ENCODE assay signal across 15 cellular contexts in genomic region chr10:116038259-116038658, GRCh38.
DNase-seq lines count a peak whose midpoint lies in the region; ATAC-seq, FAIRE-seq and TF ChIP-seq lines count a peak whose summit lies in the region.
"Had no signal": no experiment of that assay in that cellular context is flagged by ENCODE, and none has a peak within 500 bp of the region (broad histone marks: within the 10 kb centered on the region; RNA-seq: fewer than 3 reads in every experiment).

No MANE protein-coding gene starts in this region.

- no peaks in the 10 kb centered on the region for H3K36me3 ChIP-seq in mesenchymal stem cell (ENCODE audit: control insufficient read depth in 1 of 2, insufficient read depth in 2 of 2, low read depth in 1 of 2, low read length in 2 of 2)

- H4K8ac ChIP-seq in mesenchymal stem cell (ENCODE audit: low read length), result no peak overlapping the region

- no peak overlapping the region for H3K4me3 ChIP-seq in A549
- no peak overlapping the region for H3K4me3 ChIP-seq in mesenchymal stem cell (ENCODE audit: insufficient read depth in 1 of 2, low read depth in 1 of 2, low read length in 2 of 2)
- H3K4me3 ChIP-seq: testis had no signal

- no peak overlapping the region for H2BK120ac ChIP-seq in mesenchymal stem cell (ENCODE audit: low read depth, low read length)

- H3K18ac ChIP-seq in mesenchymal stem cell (ENCODE audit: low read depth in 1 of 2, low read length in 2 of 2), result no peak overlapping the region

- peak overlapping the region; percentile 2; the same call in 1 of the 3 replicates for H3K4me2 ChIP-seq in A549
- H3K4me2 ChIP-seq in mesenchymal stem cell (ENCODE audit: low read length, poor library complexity, severe bottlenecking), result no peak overlapping the region

- H2AFZ ChIP-seq in mesenchymal stem cell (ENCODE audit: low read depth, low read length), result no peak overlapping the region

- H3K23ac ChIP-seq in mesenchymal stem cell (ENCODE audit: low read length in 2 of 2), result no peak overlapping the region

- TF ChIP-seq POLR2A in A549 (IDR thresholded peaks at IDR 0.05; ENCODE audit: low read length), result no peak

- no peak overlapping the region for H3K4ac ChIP-seq in mesenchymal stem cell (ENCODE audit: low read depth in 1 of 2, low read length in 2 of 2)

- H3K4me1 ChIP-seq in A549, result peaks cover 3% of the 10 kb centered on the region; the same call in 1 of the 3 replicates
- no peaks in the 10 kb centered on the region for H3K4me1 ChIP-seq in mesenchymal stem cell (ENCODE audit: control insufficient read depth, insufficient read depth, low read depth, low read length)
- H3K4me1 ChIP-seq: testis had no signal

- H3K79me1 ChIP-seq in mesenchymal stem cell (replicated peaks; ENCODE audit: low read length, poor library complexity, severe bottlenecking), result no peaks in the 10 kb centered on the region

- POLR2A ChIA-PET in A549 (lab: Yijun Ruan, JAX), result no interaction called here

- H2BK15ac ChIP-seq in mesenchymal stem cell (ENCODE audit: low read depth, poor library complexity, severe bottlenecking), result no peak overlapping the region

- no peak for ATAC-seq in A549
- ATAC-seq in HG02970 (IDR thresholded peaks at IDR 0.05; ENCODE audit: low FRiP score, unreplicated experiment), result no peak
- ATAC-seq: left colon, SK-N-SH treated with all-trans-retinoic acid at 6 μM for 48 hours had no signal

- TF ChIP-seq RAD21 in A549 (conservative IDR thresholded peaks at IDR 0.05 in 1 of 2, IDR thresholded peaks at IDR 0.05 in 1 of 2), result no peak

- H2AK5ac ChIP-seq in mesenchymal stem cell (ENCODE audit: low read length, severe bottlenecking), result no peak overlapping the region

- H3K14ac ChIP-seq in mesenchymal stem cell (ENCODE audit: low read length in 2 of 2), result no peak overlapping the region

- TF ChIP-seq EP300 in A549 (IDR thresholded peaks at IDR 0.05), result no peak

- H2BK5ac ChIP-seq in mesenchymal stem cell (ENCODE audit: low read depth, low read length, poor library complexity, severe bottlenecking), result no peak overlapping the region

- H3K9me3 ChIP-seq in A549 (peaks cover 3% of the 10 kb centered on the region; the same call in 1 of the 3 replicates), mesenchymal stem cell (ENCODE audit: control insufficient read depth, low read length) (peaks cover 8% of the 10 kb centered on the region)
- H3K9me3 ChIP-seq: testis had no signal

- FAIRE-seq in A549 (lab: Jason Lieb, UNC), result no peak

- H4K91ac ChIP-seq in mesenchymal stem cell (ENCODE audit: low read length), result no peak overlapping the region

- H2BK12ac ChIP-seq in mesenchymal stem cell (ENCODE audit: low read length in 2 of 2), result no peak overlapping the region

- CTCF ChIA-PET in A549 (lab: Yijun Ruan, JAX), result no interaction called here

- DNase-seq in A549 (ENCODE audit: low read depth in 1 of 2, low spot score in 1 of 2) (no peak), M059J (ENCODE audit: low read depth) (peak; percentile 52), fibroblast of gingiva (ENCODE audit: low read depth) (peak; percentile 89), mesenchymal stem cell (peak; percentile 50), DMS153 treated with DMSO at 0.1 percent for 48 hours (lab: John Stamatoyannopoulos, UW; ENCODE audit: unreplicated experiment) (no peak), cerebellum (ENCODE audit: low spot score) (no peak), putamen (ENCODE audit: low spot score) (no peak)
- DNase-seq: ACHN, head of caudate nucleus, left colon, MM.1S, testis had no signal

- H3K27ac ChIP-seq in A549 (no peak overlapping the region), mesenchymal stem cell (ENCODE audit: low read length, poor library complexity, severe bottlenecking) (no peak overlapping the region)
- H3K27ac ChIP-seq: testis, VCaP had no signal

- 52% methylated on average over 3 of the region's 3 CpGs for WGBS in A549 (ENCODE audit: missing lambda C conversion rate)
- 90% methylated on average over 2 of the region's 3 CpGs for WGBS in mesenchymal stem cell

- H3K27me3 ChIP-seq in mesenchymal stem cell (ENCODE audit: control insufficient read depth in 1 of 2, insufficient read depth in 1 of 2, low read length in 2 of 2), result no peaks in the 10 kb centered on the region
- H3K27me3 ChIP-seq: testis had no signal

- no peak overlapping the region for H3K9ac ChIP-seq in mesenchymal stem cell (ENCODE audit: low read length)

- no peak for TF ChIP-seq CTCF in A549 (IDR thresholded peaks at IDR 0.05)

TF ChIP-seq in A549, 52 proteins besides CTCF, POLR2A, EP300 and RAD21:
- TF ChIP-seq ZC3H11A (IDR thresholded peaks at IDR 0.05), result no peak
- TF ChIP-seq CEBPB (IDR thresholded peaks at IDR 0.05), result peak; percentile 78 to 83

Comparison
In these comparisons a context has a peak if more than half of its experiments do, and no peak if none do; other contexts are left out.
1. DNase-seq: peak in M059J (single experiment), fibroblast of gingiva (single experiment) and mesenchymal stem cell (single experiment); none in A549 (0 of 2), DMS153 treated with DMSO at 0.1 percent for 48 hours (single experiment), cerebellum (single experiment) and putamen (single experiment).